Comparison of ENCODE assay signal across 14 cellular contexts in the genomic region with DNA sequence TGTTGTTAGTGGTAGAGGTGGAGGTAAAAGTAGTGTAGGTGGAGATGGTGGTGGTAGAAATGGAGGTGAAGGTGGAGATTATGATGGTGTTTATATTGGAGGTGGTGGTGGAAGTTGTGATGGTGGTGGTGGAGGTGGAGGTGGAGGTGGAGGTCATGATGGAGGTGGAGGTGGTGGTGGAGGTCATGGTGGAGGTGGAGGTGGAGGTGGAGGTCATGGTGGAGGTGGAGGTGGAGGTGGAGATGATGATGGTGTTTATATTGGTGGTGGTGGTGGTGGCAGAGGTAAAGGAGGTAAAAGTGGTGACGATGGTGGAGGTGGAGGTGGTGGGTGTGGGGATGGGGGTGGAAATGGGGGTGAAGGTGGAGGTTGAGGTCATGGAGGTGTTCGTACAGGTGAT.
"Had no signal": no experiment of that assay in that cellular context is flagged by ENCODE, and none has a peak within 500 bp of the region (broad histone marks: within the 10 kb centered on the region; RNA-seq: fewer than 3 reads in every experiment).

No MANE protein-coding gene starts in this region.

- H3K27ac Mint-ChIP-seq: activated naive CD8-positive, alpha-beta T cell; naive thymus-derived CD8-positive, alpha-beta T cell; T-helper 1 cell treated with Interleukin-12 subunit alpha and Interleukin-12 subunit beta and Interleukin-4 antibody, amounts not matched to agents 30 μg/mL and 1 μg/mL, for 36 hours had no signal

- H3K4me3 Mint-ChIP-seq: activated naive CD8-positive, alpha-beta T cell; immature natural killer cell; naive thymus-derived CD8-positive, alpha-beta T cell; T-helper 1 cell treated with Interleukin-12 subunit alpha and Interleukin-12 subunit beta and Interleukin-4 antibody, amounts not matched to agents 30 μg/mL and 1 μg/mL, for 36 hours had no signal

- H3K4me1 ChIP-seq: tibial artery had no signal

- ATAC-seq: foreskin keratinocyte; mucosa of descending colon; naive thymus-derived CD8-positive, alpha-beta T cell had no signal

- H3K27ac ChIP-seq: foreskin keratinocyte, tibial artery had no signal

- DNase-seq: activated CD4-positive, alpha-beta T cell treated with anti-CD3 and anti-CD28 coated beads, Interleukin-2, amount 50 U/mL, for 1 hour; activated CD4-positive, CD25-positive, alpha-beta regulatory T cell; activated T-cell treated with anti-CD3 and anti-CD28 coated beads, Interleukin-2, amount 50 U/mL, for 1 hour; foreskin keratinocyte; immature natural killer cell; left cardiac atrium; mammary epithelial cell; mucosa of descending colon; naive thymus-derived CD8-positive, alpha-beta T cell; stimulated activated CD4-positive, alpha-beta T cell treated with anti-CD3 and anti-CD28 coated beads, Interleukin-12 subunit alpha, Interleukin-12 subunit beta, amount 100 ng/mL, for 4 hours; stimulated activated CD8-positive, alpha-beta memory T cell treated with anti-CD3 and anti-CD28 coated beads, Interleukin-4, amount 100 ng/mL, for 48 hours; tibial artery had no signal

- H3K36me3 ChIP-seq: tibial artery had no signal

- H3K4me3 ChIP-seq: mucosa of descending colon, tibial artery had no signal

- H3K9me3 ChIP-seq: mucosa of descending colon, tibial artery had no signal

- H3K4me1 Mint-ChIP-seq: immature natural killer cell had no signal
